13 cellular contexts compared by ENCODE assay signal in the genomic region with DNA sequence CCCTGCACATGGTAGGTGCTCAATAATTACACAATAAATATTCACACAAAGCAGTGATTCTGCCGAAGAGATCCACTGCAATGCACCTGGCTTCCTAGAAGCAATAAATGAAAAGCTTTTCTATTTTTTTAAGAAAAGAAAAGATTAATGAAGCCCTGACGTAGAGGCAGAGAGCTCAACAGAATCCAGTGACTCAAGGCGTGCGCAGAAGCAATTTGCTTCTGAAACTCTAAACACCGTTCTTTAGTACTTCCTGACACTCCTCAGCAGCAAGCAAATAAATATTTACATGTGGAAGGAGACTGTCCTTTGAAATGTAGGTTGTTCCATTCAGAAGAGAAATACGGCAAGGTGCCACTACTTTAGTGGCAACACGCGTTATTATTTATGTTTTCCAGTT.
DNase-seq lines count a peak whose midpoint lies in the region; ATAC-seq, FAIRE-seq and TF ChIP-seq lines count a peak whose summit lies in the region.
"Had no signal": no experiment of that assay in that cellular context is flagged by ENCODE, and none has a peak within 500 bp of the region (broad histone marks: within the 10 kb centered on the region; RNA-seq: fewer than 3 reads in every experiment).

No MANE protein-coding gene starts in this region.

- DNase-seq in NCI-H1092 treated with DMSO at 0.1 percent for 48 hours (lab: John Stamatoyannopoulos, UW): peak; percentile 64
- DNase-seq in astrocyte (ENCODE audit: low read depth): peak; percentile 18
- DNase-seq in left kidney (ENCODE audit: low read depth, low spot score): peak; percentile 83
- no peak for DNase-seq in testis
- DNase-seq in epidermal melanocyte (ENCODE audit: insufficient read length, low spot score): no peak
- no peak for DNase-seq in left cardiac atrium
- no peak for DNase-seq in activated CD4-positive, CD25-positive, alpha-beta regulatory T cell treated with anti-CD3 and anti-CD28 coated beads, Interleukin-2, amount 50 U/mL, for 72 hours
- DNase-seq: activated CD8-positive, alpha-beta memory T cell treated with anti-CD3 and anti-CD28 coated beads, Interleukin-2, amount 10 ng/mL, durations not matched to agents 7 days and 5 days; NCI-H1694 had no signal

- TF ChIP-seq POLR2A in testis (IDR thresholded peaks at IDR 0.05): no peak

- whole genome bisulfite sequencing in testis, 2 donors: 34 to 38% methylated on average over 8 of the region's 8 CpGs

- peaks cover 28% of the 10 kb centered on the region for H3K4me1 Mint-ChIP-seq in astrocyte (ENCODE audit: low read depth, unreplicated experiment)

- H3K9me3 Mint-ChIP-seq in astrocyte (ENCODE audit: unreplicated experiment): no peaks in the 10 kb centered on the region

- H3K27me3 Mint-ChIP-seq in astrocyte (ENCODE audit: low read depth, unreplicated experiment): peaks cover 3% of the 10 kb centered on the region

- FAIRE-seq in astrocyte (lab: Jason Lieb, UNC): no peak
- FAIRE-seq: colon had no signal

- intact Hi-C loops in testis (cut with DNase I; ENCODE audit: low total_unique reads): no loop called here
- intact Hi-C loops in left cardiac atrium (cut with DNase I): loop anchor here (2.0 to 10.0 kb wide), 3 partner anchors 56 to 222 kb away; no protein-coding TSS in a partner anchor

- H3K4me1 ChIP-seq in astrocyte (ENCODE audit: insufficient read depth, low read length) (peaks cover 27% of the 10 kb centered on the region), testis (peaks cover 50% of the 10 kb centered on the region)

- H3K27ac ChIP-seq in astrocyte (ENCODE audit: low read depth, low read length) (no peak overlapping the region), testis (peak overlapping the region; percentile 87 to 94)

- peak overlapping the region; percentile 85 for H3K4me2 ChIP-seq in astrocyte (ENCODE audit: low read length)

- peak overlapping the region; percentile 92 for H3K27ac Mint-ChIP-seq in astrocyte (ENCODE audit: unreplicated experiment)
- H3K27ac Mint-ChIP-seq: activated CD8-positive, alpha-beta memory T cell treated with anti-CD3 and anti-CD28 coated beads, Interleukin-2, amount 10 ng/mL, durations not matched to agents 7 days and 5 days had no signal

- peak overlapping the region; percentile 34 for H3K9ac ChIP-seq in astrocyte (ENCODE audit: low read length)

- peak overlapping the region; percentile 37 for H2AFZ ChIP-seq in astrocyte (ENCODE audit: low read depth, low read length)

- H3K36me3 Mint-ChIP-seq in astrocyte (ENCODE audit: low read depth, unreplicated experiment): no peaks in the 10 kb centered on the region
- H3K36me3 Mint-ChIP-seq: activated CD8-positive, alpha-beta memory T cell treated with anti-CD3 and anti-CD28 coated beads, Interleukin-2, amount 10 ng/mL, durations not matched to agents 7 days and 5 days had no signal

- TF ChIP-seq CTCF in astrocyte (IDR thresholded peaks at IDR 0.05; ENCODE audit: insufficient read depth, low read depth, low read length) (no peak), testis (IDR thresholded peaks at IDR 0.05) (no peak)

- no peak for ATAC-seq in HG02759 (IDR thresholded peaks at IDR 0.05; ENCODE audit: unreplicated experiment)
- no peak for ATAC-seq in left cardiac atrium
- ATAC-seq: activated CD8-positive, alpha-beta memory T cell treated with anti-CD3 and anti-CD28 coated beads, Interleukin-2, amount 10 ng/mL, durations not matched to agents 7 days and 5 days; SK-N-SH treated with all-trans-retinoic acid at 6 μM for 48 hours had no signal

- H3K9me3 ChIP-seq in astrocyte (ENCODE audit: insufficient read depth, low read depth, low read length) (no peaks in the 10 kb centered on the region), testis (no peaks in the 10 kb centered on the region)

- no peaks in the 10 kb centered on the region for H3K27me3 ChIP-seq in astrocyte (ENCODE audit: insufficient read depth, low read length)
- H3K27me3 ChIP-seq in testis: no peaks in the 10 kb centered on the region

- H3K36me3 ChIP-seq in astrocyte (ENCODE audit: insufficient read depth, low read length) (no peaks in the 10 kb centered on the region), testis (ENCODE audit: low read depth, missing control alignments) (no peaks in the 10 kb centered on the region)

- peak overlapping the region; percentile 64 for H3K4me3 Mint-ChIP-seq in astrocyte (ENCODE audit: unreplicated experiment)
- H3K4me3 Mint-ChIP-seq: activated CD8-positive, alpha-beta memory T cell treated with anti-CD3 and anti-CD28 coated beads, Interleukin-2, amount 10 ng/mL, durations not matched to agents 7 days and 5 days had no signal

- H3K4me3 ChIP-seq in astrocyte (ENCODE audit: insufficient read depth, low read depth, low read length) (peak overlapping the region; percentile 44), testis (no peak overlapping the region)
- H3K4me3 ChIP-seq: lung had no signal

- H4K20me1 ChIP-seq in astrocyte (ENCODE audit: insufficient read depth, low read length): no peaks in the 10 kb centered on the region

- no peaks in the 10 kb centered on the region for H3K79me2 ChIP-seq in astrocyte (ENCODE audit: insufficient read depth, low read length)

Comparison
In these comparisons a context has a peak if more than half of its experiments do, and no peak if none do; other contexts are left out.
1. DNase-seq: peak in NCI-H1092 treated with DMSO at 0.1 percent for 48 hours (single experiment), astrocyte (single experiment) and left kidney (single experiment); none in testis (single experiment), epidermal melanocyte (single experiment), left cardiac atrium (single experiment) and activated CD4-positive, CD25-positive, alpha-beta regulatory T cell treated with anti-CD3 and anti-CD28 coated beads, Interleukin-2, amount 50 U/mL, for 72 hours (single experiment).